17 cellular contexts compared by ENCODE assay signal in the genomic region with DNA sequence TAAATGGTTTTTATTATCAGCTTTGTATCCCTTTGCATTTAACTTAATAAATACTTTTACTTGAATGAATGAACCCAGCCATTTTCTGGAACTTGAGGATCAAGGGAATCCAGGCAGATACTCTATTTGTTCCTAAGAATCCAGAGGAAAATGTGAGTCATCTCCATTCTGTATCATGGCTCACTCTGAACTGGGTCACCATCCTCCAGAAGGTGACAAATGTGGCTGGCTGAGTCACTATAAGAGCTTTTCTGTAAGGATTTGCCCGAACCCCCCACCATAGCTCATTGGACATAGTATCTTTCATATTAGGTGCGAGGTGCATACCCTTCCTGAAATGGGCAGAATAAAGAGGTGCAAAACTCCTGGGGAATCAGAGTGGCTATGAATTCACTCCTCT. TPM values are rescaled to one million over a fixed set of nuclear protein-coding genes. Genes with fewer than 3 reads are reported as not detected.
DNase-seq lines count a peak whose midpoint lies in the region; ATAC-seq and TF ChIP-seq lines count a peak whose summit lies in the region.
"Had no signal": no experiment of that assay in that cellular context is flagged by ENCODE, and none has a peak within 500 bp of the region (broad histone marks: within the 10 kb centered on the region; RNA-seq: fewer than 3 reads in every experiment).

No MANE protein-coding gene starts in this region.

- CTCF ChIA-PET in PC-3 (lab: Charles Lee): no interaction called here

- peak; percentile 81 for DNase-seq in EH (ENCODE audit: low read depth)
- peak; percentile 66 for DNase-seq in PC-3
- DNase-seq in epithelial cell of esophagus (ENCODE audit: low read depth): peak; percentile 31
- DNase-seq in occipital lobe (lab: John Stamatoyannopoulos, UW): peak; percentile 1
- DNase-seq in stimulated activated CD8-positive, alpha-beta memory T cell treated with anti-CD3 and anti-CD28 coated beads, Interleukin-4, amount 100 ng/mL, for 48 hours: no peak
- DNase-seq in prostate gland (ENCODE audit: low spot score): no peak
- no peak for DNase-seq in activated gamma-delta T cell treated with Interleukin-2 at 50 U/mL for 16 hours
- DNase-seq: activated CD4-positive, alpha-beta T cell treated with anti-CD3 and anti-CD28 coated beads, Interleukin-2, amount 50 U/mL, for 4 hours; BE2C; effector memory CD8-positive, alpha-beta T cell; immature natural killer cell; NCI-H187 treated with DMSO at 0.1 percent for 48 hours; NCI-H524; substantia nigra had no signal

- no peak overlapping the region for H2AFZ ChIP-seq in PC-3 (ENCODE audit: low read length)
- H2AFZ ChIP-seq: neural progenitor cell had no signal

- no peak for TF ChIP-seq POLR2A in prostate gland (IDR thresholded peaks at IDR 0.05)
- TF ChIP-seq POLR2A in gastroesophageal sphincter (IDR thresholded peaks at IDR 0.05): no peak

- intact Hi-C loops in PC-3 (cut with micrococcal nuclease): no loop called here
- intact Hi-C loops in prostate gland (cut with DNase I): no loop called here

- H3F3A ChIP-seq in PC-3 (ENCODE audit: low read length, unreplicated experiment): no peaks in the 10 kb centered on the region

- no peaks in the 10 kb centered on the region for H3K9me3 ChIP-seq in PC-3 (ENCODE audit: low read length)
- no peaks in the 10 kb centered on the region for H3K9me3 ChIP-seq in prostate gland
- no peaks in the 10 kb centered on the region for H3K9me3 ChIP-seq in gastroesophageal sphincter
- H3K9me3 ChIP-seq: BE2C, right atrium auricular region had no signal

- H3K9ac ChIP-seq in PC-3 (ENCODE audit: low read length): no peak overlapping the region
- H3K9ac ChIP-seq: neural progenitor cell had no signal

- no peak for TF ChIP-seq EP300 in gastroesophageal sphincter (IDR thresholded peaks at IDR 0.05)

- H3K27ac ChIP-seq in PC-3 (ENCODE audit: low read length) (no peak overlapping the region), prostate gland (no peak overlapping the region), gastroesophageal sphincter (no peak overlapping the region)
- H3K27ac ChIP-seq: neural progenitor cell, right atrium auricular region had no signal

- no peak overlapping the region for H3K4me2 ChIP-seq in PC-3 (ENCODE audit: low read length)
- H3K4me2 ChIP-seq: neural progenitor cell had no signal

- H3K27me3 ChIP-seq in PC-3 (ENCODE audit: low read length) (no peaks in the 10 kb centered on the region), prostate gland (replicated peaks; ENCODE audit: insufficient read depth) (no peaks in the 10 kb centered on the region), gastroesophageal sphincter (no peaks in the 10 kb centered on the region)
- H3K27me3 ChIP-seq: BE2C, neural progenitor cell, right atrium auricular region had no signal

- no peak overlapping the region for H3K4me3 ChIP-seq in PC-3 (ENCODE audit: low read length)
- H3K4me3 ChIP-seq in epithelial cell of esophagus (ENCODE audit: low read length): no peak overlapping the region
- H3K4me3 ChIP-seq in prostate gland: no peak overlapping the region
- no peak overlapping the region for H3K4me3 ChIP-seq in gastroesophageal sphincter
- H3K4me3 ChIP-seq: neural progenitor cell, right atrium auricular region had no signal

- BruUV-seq in PC-3 (replicated peaks; lab: Mats Ljungman, UMichigan): no TSS peak

- H3K4me1 ChIP-seq in PC-3 (ENCODE audit: insufficient read depth, low read length): peaks cover 30% of the 10 kb centered on the region
- no peaks in the 10 kb centered on the region for H3K4me1 ChIP-seq in prostate gland (replicated peaks)
- H3K4me1 ChIP-seq in gastroesophageal sphincter: no peaks in the 10 kb centered on the region
- H3K4me1 ChIP-seq: BE2C, neural progenitor cell, right atrium auricular region had no signal

- H3K9me2 ChIP-seq in PC-3 (replicated peaks; ENCODE audit: low read length): no peaks in the 10 kb centered on the region

- 84% methylated on average over 2 of the region's 2 CpGs for WGBS in prostate gland
- 86 to 92% methylated on average over 2 of the region's 2 CpGs for WGBS in gastroesophageal sphincter (ENCODE audit: low coverage in 1 of 2), 2 donors

- H4K20me1 ChIP-seq in PC-3 (ENCODE audit: low read length): no peaks in the 10 kb centered on the region

- POLR2A ChIA-PET in PC-3 (lab: Charles Lee; ENCODE audit: unreplicated experiment): no interaction called here

- ATAC-seq in PC-3 (peak; percentile 38), gastroesophageal sphincter (no peak)
- ATAC-seq: effector memory CD8-positive, alpha-beta T cell had no signal

- no peaks in the 10 kb centered on the region for H3K79me2 ChIP-seq in PC-3 (ENCODE audit: low read length)

- H3K36me3 ChIP-seq in PC-3 (ENCODE audit: low read depth, low read length) (no peaks in the 10 kb centered on the region), prostate gland (no peaks in the 10 kb centered on the region), gastroesophageal sphincter (no peaks in the 10 kb centered on the region)
- H3K36me3 ChIP-seq: BE2C, neural progenitor cell, right atrium auricular region had no signal

- TF ChIP-seq CTCF in PC-3 (conservative IDR thresholded peaks at IDR 0.05; ENCODE audit: low read depth, low read length): no peak
- TF ChIP-seq CTCF in epithelial cell of esophagus (IDR thresholded peaks at IDR 0.05; ENCODE audit: insufficient read depth, low read depth, low read length, missing control alignments): no peak
- no peak for TF ChIP-seq CTCF in prostate gland (IDR thresholded peaks at IDR 0.05)
- no peak for TF ChIP-seq CTCF in gastroesophageal sphincter (IDR thresholded peaks at IDR 0.05)

RNA-seq across cellular contexts. Expression of gene RTL9, which starts 25.8 kb away (rescaled TPM):
- total RNA-seq in PC-3 (2014; rRNA removed) (0.23 and 0.29 TPM in 2 replicates), occipital lobe (0.16 TPM), prostate gland (10 to 100 TPM in 1 of 2 donors, not detected in 1; 56.7 TPM), gastroesophageal sphincter (under 1 TPM in 2 of 4 donors, not detected in 2; under 0.01 to 0.07 TPM)

Comparison
In these comparisons a context has a peak if more than half of its experiments do, and no peak if none do; other contexts are left out.
1. DNase-seq: peak in EH (single experiment), PC-3 (single experiment), epithelial cell of esophagus (single experiment) and occipital lobe (single experiment); none in stimulated activated CD8-positive, alpha-beta memory T cell treated with anti-CD3 and anti-CD28 coated beads, Interleukin-4, amount 100 ng/mL, for 48 hours (single experiment), prostate gland (single experiment) and activated gamma-delta T cell treated with Interleukin-2 at 50 U/mL for 16 hours (single experiment).